Comparison of ENCODE assay signal across 16 cellular contexts in genomic region chr7:50207682-50208255, GRCh38.
DNase-seq lines count a peak whose midpoint lies in the region; ATAC-seq, FAIRE-seq and TF ChIP-seq lines count a peak whose summit lies in the region.
"Had no signal": no experiment of that assay in that cellular context is flagged by ENCODE, and none has a peak within 500 bp of the region (broad histone marks: within the 10 kb centered on the region; RNA-seq: fewer than 3 reads in every experiment).

No MANE protein-coding gene starts in this region.

- H3K27me3 Mint-ChIP-seq in T-helper 2 cell treated with Interferon-gamma antibody and Interleukin-4, amounts not matched to agents 5 μg/mL and 100 μg/mL, for 36 hours (ENCODE audit: low read depth) = no peaks in the 10 kb centered on the region
- H3K27me3 Mint-ChIP-seq in CD8-positive, alpha-beta T cell (ENCODE audit: low read depth) = no peaks in the 10 kb centered on the region
- H3K27me3 Mint-ChIP-seq in activated naive CD8-positive, alpha-beta T cell = no peaks in the 10 kb centered on the region
- no peaks in the 10 kb centered on the region for H3K27me3 Mint-ChIP-seq in naive thymus-derived CD8-positive, alpha-beta T cell

- H3K27ac Mint-ChIP-seq in T-helper 2 cell treated with Interferon-gamma antibody and Interleukin-4, amounts not matched to agents 5 μg/mL and 100 μg/mL, for 36 hours = peak overlapping the region; percentile 88
- H3K27ac Mint-ChIP-seq in CD8-positive, alpha-beta T cell = peak overlapping the region; percentile 92
- H3K27ac Mint-ChIP-seq in activated naive CD8-positive, alpha-beta T cell = peak overlapping the region; percentile 95
- H3K27ac Mint-ChIP-seq in naive thymus-derived CD8-positive, alpha-beta T cell = peak overlapping the region; percentile 34 to 98 (median 94)

- CTCF ChIA-PET in CD8-positive, alpha-beta T cell (lab: Charles Lee) = interaction anchor here (0.7 to 12.4 kb wide), 19 partner anchors 11 to 212 kb away, joined by 3 to 339 read pairs (median 19); partner anchors contain the start of gene IKZF1

- TF ChIP-seq POLR2A in H54 (IDR thresholded peaks at IDR 0.05; ENCODE audit: low read depth, low read length) = no peak

- no peaks in the 10 kb centered on the region for H3K27me3 ChIP-seq in CD8-positive, alpha-beta T cell (ENCODE audit: insufficient read depth, low read length)

- intact Hi-C loops in CD8-positive, alpha-beta T cell (cut with DNase I, micrococcal nuclease) = loop anchor here (2.0 to 10.0 kb wide), 5 partner anchors 75 to 467 kb away; partner anchors contain the start of gene ZPBP (in 1 of the 2)

- FAIRE-seq in H54 (lab: Jason Lieb, UNC) = no peak
- FAIRE-seq: HTR-8/SVneo had no signal

- peaks cover 2% of the 10 kb centered on the region for H3K36me3 Mint-ChIP-seq in T-helper 2 cell treated with Interferon-gamma antibody and Interleukin-4, amounts not matched to agents 5 μg/mL and 100 μg/mL, for 36 hours (ENCODE audit: low read depth)
- no peaks in the 10 kb centered on the region for H3K36me3 Mint-ChIP-seq in CD8-positive, alpha-beta T cell
- no peaks in the 10 kb centered on the region for H3K36me3 Mint-ChIP-seq in activated naive CD8-positive, alpha-beta T cell
- H3K36me3 Mint-ChIP-seq in naive thymus-derived CD8-positive, alpha-beta T cell = no peaks in the 10 kb centered on the region

- H3K4me3 ChIP-seq in CD8-positive, alpha-beta T cell (ENCODE audit: low read depth, low read length) = no peak overlapping the region
- H3K4me3 ChIP-seq: heart right ventricle had no signal

- H3K4me1 Mint-ChIP-seq in T-helper 2 cell treated with Interferon-gamma antibody and Interleukin-4, amounts not matched to agents 5 μg/mL and 100 μg/mL, for 36 hours (ENCODE audit: low read depth) = peaks cover 91% of the 10 kb centered on the region
- H3K4me1 Mint-ChIP-seq in CD8-positive, alpha-beta T cell (ENCODE audit: low read depth) = peaks cover 87% of the 10 kb centered on the region
- H3K4me1 Mint-ChIP-seq in activated naive CD8-positive, alpha-beta T cell (ENCODE audit: low read depth) = peaks cover 95% of the 10 kb centered on the region
- peaks cover 60 to 92% (median 87%) of the 10 kb centered on the region in 4 donors for H3K4me1 Mint-ChIP-seq in naive thymus-derived CD8-positive, alpha-beta T cell

- no peak for DNase-seq in T-helper 2 cell treated with Interferon-gamma antibody and Interleukin-4, amounts not matched to agents 5 μg/mL and 100 μg/mL, for 36 hours (ENCODE audit: low spot score)
- DNase-seq in T-helper 2 cell (no peak), H54 (ENCODE audit: insufficient read length, low spot score) (no peak), cerebellar cortex (ENCODE audit: low spot score) (no peak)
- no peak for DNase-seq in CD8-positive, alpha-beta T cell
- no peak for DNase-seq in naive thymus-derived CD8-positive, alpha-beta T cell
- DNase-seq: amygdala; Calu3; GDM1; heart right ventricle; NCI-H2107; stimulated activated CD4-positive, alpha-beta T cell treated with anti-CD3 and anti-CD28 coated beads, Interleukin-2, amount 100 ng/mL, for 24 hours; T1000 had no signal

- TF ChIP-seq CTCF in CD8-positive, alpha-beta T cell (IDR thresholded peaks at IDR 0.05) = no peak

- peaks cover 85% of the 10 kb centered on the region for H3K4me1 ChIP-seq in CD8-positive, alpha-beta T cell (ENCODE audit: insufficient read depth, low read length)

- H3K27ac ChIP-seq in CD8-positive, alpha-beta T cell (ENCODE audit: low read depth, low read length) = no peak overlapping the region

- no peaks in the 10 kb centered on the region for H3K9me3 ChIP-seq in CD8-positive, alpha-beta T cell (ENCODE audit: low read length)
- H3K9me3 ChIP-seq: heart right ventricle had no signal

- H3K9me3 Mint-ChIP-seq in T-helper 2 cell treated with Interferon-gamma antibody and Interleukin-4, amounts not matched to agents 5 μg/mL and 100 μg/mL, for 36 hours = no peaks in the 10 kb centered on the region
- H3K9me3 Mint-ChIP-seq in CD8-positive, alpha-beta T cell = no peaks in the 10 kb centered on the region
- H3K9me3 Mint-ChIP-seq in activated naive CD8-positive, alpha-beta T cell (ENCODE audit: low read depth) = no peaks in the 10 kb centered on the region
- no peaks in the 10 kb centered on the region for H3K9me3 Mint-ChIP-seq in naive thymus-derived CD8-positive, alpha-beta T cell

- no peaks in the 10 kb centered on the region for H3K36me3 ChIP-seq in CD8-positive, alpha-beta T cell (ENCODE audit: insufficient read depth, low read length)
- H3K36me3 ChIP-seq: heart right ventricle had no signal

- ATAC-seq in CD8-positive, alpha-beta T cell = no peak
- ATAC-seq in naive thymus-derived CD8-positive, alpha-beta T cell = no peak
- ATAC-seq in HG02973 (IDR thresholded peaks at IDR 0.05; ENCODE audit: unreplicated experiment) = no peak

- POLR2A ChIA-PET in CD8-positive, alpha-beta T cell (lab: Charles Lee) = interaction anchor here (0.9 to 5.9 kb wide), 11 partner anchors 16 to 161 kb away, joined by 3 to 102 read pairs (median 4); partner anchors contain the start of gene IKZF1
- POLR2A ChIA-PET in naive thymus-derived CD8-positive, alpha-beta T cell (lab: Charles Lee) = interaction anchor here (0.9 to 15.2 kb wide), 19 partner anchors 10 to 242 kb away, joined by 3 to 442 read pairs (median 10); partner anchors contain the start of genes FIGNL1 and IKZF1

- H3K4me3 Mint-ChIP-seq in T-helper 2 cell treated with Interferon-gamma antibody and Interleukin-4, amounts not matched to agents 5 μg/mL and 100 μg/mL, for 36 hours = peak overlapping the region; percentile 50
- H3K4me3 Mint-ChIP-seq in CD8-positive, alpha-beta T cell = no peak overlapping the region
- peak overlapping the region; percentile 40 for H3K4me3 Mint-ChIP-seq in activated naive CD8-positive, alpha-beta T cell
- peak overlapping the region in 9 of 10 donors; percentile 25 to 88 (median 72) for H3K4me3 Mint-ChIP-seq in naive thymus-derived CD8-positive, alpha-beta T cell
